ENCODE assay signal across 1 cellular context in the genomic region with DNA sequence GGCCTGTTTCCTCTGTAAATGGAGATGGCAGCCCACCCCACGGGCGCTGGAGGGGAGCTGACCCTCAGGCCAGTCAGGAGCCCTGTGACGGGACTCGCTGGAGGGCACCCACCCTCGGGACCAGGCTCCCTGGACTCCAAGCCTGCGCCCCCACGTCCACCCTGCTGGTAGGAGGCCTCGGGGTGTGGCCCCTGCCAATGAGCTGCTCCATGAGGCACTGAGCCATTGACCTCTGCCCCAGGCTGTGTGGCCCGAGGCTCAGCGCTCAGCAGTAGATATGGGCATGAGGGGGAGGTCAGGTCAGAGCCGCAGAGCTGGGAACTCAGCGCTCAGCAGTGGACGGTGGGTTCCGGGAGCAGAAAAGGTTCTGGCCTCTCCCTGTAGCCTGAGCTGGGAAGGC.
TF ChIP-seq lines count a peak whose summit lies in the region.

No MANE protein-coding gene starts in this region.

TF ChIP-seq in K562, 482 proteins besides CTCF, POLR2A, EP300 and RAD21 (continued from another document):
- TF ChIP-seq ARID3B (CRISPR knock-in tag; IDR thresholded peaks at IDR 0.05; ENCODE audit: borderline replicate concordance) = no peak
- TF ChIP-seq ZNF384 (IDR thresholded peaks at IDR 0.05; ENCODE audit: low read depth, low read length) = no peak
- no peak for TF ChIP-seq ZNF695 (CRISPR knock-in tag; IDR thresholded peaks at IDR 0.05)
- no peak for TF ChIP-seq ELK3 (CRISPR knock-in tag; IDR thresholded peaks at IDR 0.05)
